In the genomic region with DNA sequence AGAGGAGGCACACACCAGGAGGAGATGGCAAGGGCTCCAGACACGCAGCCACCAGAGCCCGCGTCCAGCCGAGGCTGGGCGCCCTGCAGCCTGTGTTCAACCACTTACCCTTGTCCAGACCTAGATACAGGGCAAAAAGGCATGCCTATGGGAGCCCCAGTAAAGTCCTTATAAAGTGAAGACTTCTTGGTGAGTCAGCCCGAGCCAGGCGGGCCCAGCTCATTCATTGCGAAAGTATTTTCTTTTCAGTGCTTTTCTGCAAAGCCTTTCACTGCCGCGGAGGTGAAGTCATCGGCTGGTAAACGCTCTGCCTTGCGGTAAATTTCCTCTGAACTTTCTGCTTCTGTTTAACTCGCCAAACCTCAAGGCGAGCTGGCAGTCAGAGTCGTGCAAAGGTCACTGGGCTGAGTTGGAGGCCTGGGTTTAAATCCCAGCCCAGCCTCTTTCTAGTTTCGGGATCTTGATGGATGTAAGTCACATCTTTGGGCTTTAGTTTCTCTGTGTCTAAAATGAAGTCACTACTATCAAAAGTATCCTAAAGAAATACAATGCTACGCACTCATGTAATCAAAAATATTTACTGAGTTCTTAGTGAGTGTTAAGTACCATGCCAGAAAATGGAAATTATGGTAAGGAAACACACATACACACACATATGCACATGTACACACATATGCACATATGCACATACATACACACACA, we compare ENCODE assay signal across 1 cellular context.
TF ChIP-seq lines count a peak whose summit lies in the region.

No MANE protein-coding gene starts in this region.

TF ChIP-seq in HEK293, 187 proteins besides CTCF, POLR2A, EP300 and RAD21 (continued from another document):
- TF ChIP-seq, protein P1, sequence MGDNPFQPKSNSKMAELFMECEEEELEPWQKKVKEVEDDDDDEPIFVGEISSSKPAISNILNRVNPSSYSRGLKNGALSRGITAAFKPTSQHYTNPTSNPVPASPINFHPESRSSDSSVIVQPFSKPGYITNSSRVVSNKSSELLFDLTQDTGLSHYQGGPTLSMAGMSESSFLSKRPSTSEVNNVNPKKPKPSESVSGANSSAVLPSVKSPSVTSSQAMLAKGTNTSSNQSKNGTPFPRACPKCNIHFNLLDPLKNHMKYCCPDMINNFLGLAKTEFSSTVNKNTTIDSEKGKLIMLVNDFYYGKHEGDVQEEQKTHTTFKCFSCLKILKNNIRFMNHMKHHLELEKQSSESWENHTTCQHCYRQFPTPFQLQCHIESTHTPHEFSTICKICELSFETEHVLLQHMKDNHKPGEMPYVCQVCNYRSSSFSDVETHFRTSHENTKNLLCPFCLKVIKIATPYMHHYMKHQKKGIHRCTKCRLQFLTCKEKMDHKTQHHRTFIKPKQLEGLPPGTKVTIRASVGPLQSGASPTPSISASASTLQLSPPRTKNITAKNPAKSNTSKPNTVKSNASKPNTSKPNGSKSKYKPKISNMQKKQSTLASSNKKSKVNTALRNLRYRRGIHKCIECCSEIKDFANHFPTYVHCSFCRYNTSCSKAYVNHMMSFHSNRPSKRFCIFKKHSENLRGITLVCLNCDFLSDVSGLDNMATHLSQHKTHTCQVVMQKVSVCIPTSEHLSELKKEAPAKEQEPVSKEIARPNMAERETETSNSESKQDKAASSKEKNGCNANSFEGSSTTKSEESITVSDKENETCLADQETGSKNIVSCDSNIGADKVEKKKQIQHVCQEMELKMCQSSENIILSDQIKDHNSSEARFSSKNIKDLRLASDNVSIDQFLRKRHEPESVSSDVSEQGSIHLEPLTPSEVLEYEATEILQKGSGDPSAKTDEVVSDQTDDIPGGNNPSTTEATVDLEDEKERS (tag by site-specific recombination; IDR thresholded peaks at IDR 0.05), result no peak
- TF ChIP-seq ZNF155 (tag by site-specific recombination; IDR thresholded peaks at IDR 0.05) (no peak), ZNF701 (tag by site-specific recombination; IDR thresholded peaks at IDR 0.05) (no peak), ZNF529 (tag by site-specific recombination; IDR thresholded peaks at IDR 0.05; ENCODE audit: insufficient replicate concordance) (no peak), ZNF600 (tag by site-specific recombination; IDR thresholded peaks at IDR 0.05) (0 out of 2 replicates have a peak, but pooled peaks have one; percentile 17), ZNF777 (tag by site-specific recombination; IDR thresholded peaks at IDR 0.05; ENCODE audit: borderline replicate concordance) (no peak), ZFP69B (tag by site-specific recombination; IDR thresholded peaks at IDR 0.05) (peak; percentile 94), SP2 (tag by site-specific recombination; IDR thresholded peaks at IDR 0.05) (no peak), ZNF555 (tag by site-specific recombination; conservative IDR thresholded peaks at IDR 0.05) (no peak), ZNF623 (tag by site-specific recombination; IDR thresholded peaks at IDR 0.05) (no peak), ZFHX2 (tag by site-specific recombination; conservative IDR thresholded peaks at IDR 0.05) (no peak), OSR2 (tag by site-specific recombination; IDR thresholded peaks at IDR 0.05) (peak; percentile 78), ZNF10 (tag by site-specific recombination; IDR thresholded peaks at IDR 0.05) (peak; percentile 35; the same call in 1 of the 2 replicates), ZBTB8A (tag by site-specific recombination; IDR thresholded peaks at IDR 0.05) (no peak), ZNF366 (tag by site-specific recombination; conservative IDR thresholded peaks at IDR 0.05) (peak; percentile 63; the same call in 1 of the 2 replicates), ZNF394 (tag by site-specific recombination; IDR thresholded peaks at IDR 0.05; ENCODE audit: borderline replicate concordance) (no peak), ZNF48 (tag by site-specific recombination; IDR thresholded peaks at IDR 0.05) (no peak), ZSCAN16 (tag by site-specific recombination; IDR thresholded peaks at IDR 0.05) (no peak), KLF1 (tag by site-specific recombination; IDR thresholded peaks at IDR 0.05) (no peak), SALL2 (tag by site-specific recombination; IDR thresholded peaks at IDR 0.05; ENCODE audit: borderline replicate concordance) (no peak), ZNF670 (tag by site-specific recombination; IDR thresholded peaks at IDR 0.05; ENCODE audit: low read depth) (no peak), HOXC10 (CRISPR knock-in tag; IDR thresholded peaks at IDR 0.05) (no peak), ZNF629 (tag by site-specific recombination; IDR thresholded peaks at IDR 0.05) (peak; percentile 56), ZNF544 (tag by site-specific recombination; IDR thresholded peaks at IDR 0.05) (no peak), TRIM28 (IDR thresholded peaks at IDR 0.05; ENCODE audit: borderline replicate concordance, low read length) (peak; percentile 67)
- TF ChIP-seq, protein P2, sequence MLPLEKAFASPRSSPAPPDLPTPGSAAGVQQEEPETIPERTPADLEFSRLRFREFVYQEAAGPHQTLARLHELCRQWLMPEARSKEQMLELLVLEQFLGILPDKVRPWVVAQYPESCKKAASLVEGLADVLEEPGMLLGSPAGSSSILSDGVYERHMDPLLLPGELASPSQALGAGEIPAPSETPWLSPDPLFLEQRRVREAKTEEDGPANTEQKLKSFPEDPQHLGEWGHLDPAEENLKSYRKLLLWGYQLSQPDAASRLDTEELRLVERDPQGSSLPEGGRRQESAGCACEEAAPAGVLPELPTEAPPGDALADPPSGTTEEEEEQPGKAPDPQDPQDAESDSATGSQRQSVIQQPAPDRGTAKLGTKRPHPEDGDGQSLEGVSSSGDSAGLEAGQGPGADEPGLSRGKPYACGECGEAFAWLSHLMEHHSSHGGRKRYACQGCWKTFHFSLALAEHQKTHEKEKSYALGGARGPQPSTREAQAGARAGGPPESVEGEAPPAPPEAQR (tag by site-specific recombination; IDR thresholded peaks at IDR 0.05), result no peak
- TF ChIP-seq, protein P3, sequence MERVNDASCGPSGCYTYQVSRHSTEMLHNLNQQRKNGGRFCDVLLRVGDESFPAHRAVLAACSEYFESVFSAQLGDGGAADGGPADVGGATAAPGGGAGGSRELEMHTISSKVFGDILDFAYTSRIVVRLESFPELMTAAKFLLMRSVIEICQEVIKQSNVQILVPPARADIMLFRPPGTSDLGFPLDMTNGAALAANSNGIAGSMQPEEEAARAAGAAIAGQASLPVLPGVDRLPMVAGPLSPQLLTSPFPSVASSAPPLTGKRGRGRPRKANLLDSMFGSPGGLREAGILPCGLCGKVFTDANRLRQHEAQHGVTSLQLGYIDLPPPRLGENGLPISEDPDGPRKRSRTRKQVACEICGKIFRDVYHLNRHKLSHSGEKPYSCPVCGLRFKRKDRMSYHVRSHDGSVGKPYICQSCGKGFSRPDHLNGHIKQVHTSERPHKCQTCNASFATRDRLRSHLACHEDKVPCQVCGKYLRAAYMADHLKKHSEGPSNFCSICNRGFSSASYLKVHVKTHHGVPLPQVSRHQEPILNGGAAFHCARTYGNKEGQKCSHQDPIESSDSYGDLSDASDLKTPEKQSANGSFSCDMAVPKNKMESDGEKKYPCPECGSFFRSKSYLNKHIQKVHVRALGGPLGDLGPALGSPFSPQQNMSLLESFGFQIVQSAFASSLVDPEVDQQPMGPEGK (tag by site-specific recombination; IDR thresholded peaks at IDR 0.05), result no peak
- TF ChIP-seq, protein P4, sequence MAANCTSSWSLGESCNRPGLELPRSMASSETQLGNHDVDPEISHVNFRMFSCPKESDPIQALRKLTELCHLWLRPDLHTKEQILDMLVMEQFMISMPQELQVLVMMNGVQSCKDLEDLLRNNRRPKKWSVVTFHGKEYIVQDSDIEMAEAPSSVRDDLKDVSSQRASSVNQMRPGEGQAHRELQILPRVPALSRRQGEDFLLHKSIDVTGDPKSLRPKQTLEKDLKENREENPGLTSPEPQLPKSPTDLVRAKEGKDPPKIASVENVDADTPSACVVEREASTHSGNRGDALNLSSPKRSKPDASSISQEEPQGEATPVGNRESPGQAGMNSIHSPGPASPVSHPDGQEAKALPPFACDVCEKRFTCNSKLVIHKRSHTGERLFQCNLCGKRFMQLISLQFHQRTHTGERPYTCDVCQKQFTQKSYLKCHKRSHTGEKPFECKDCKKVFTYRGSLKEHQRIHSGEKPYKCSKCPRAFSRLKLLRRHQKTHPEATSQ (tag by site-specific recombination; IDR thresholded peaks at IDR 0.05), result no peak
- TF ChIP-seq, protein P5, sequence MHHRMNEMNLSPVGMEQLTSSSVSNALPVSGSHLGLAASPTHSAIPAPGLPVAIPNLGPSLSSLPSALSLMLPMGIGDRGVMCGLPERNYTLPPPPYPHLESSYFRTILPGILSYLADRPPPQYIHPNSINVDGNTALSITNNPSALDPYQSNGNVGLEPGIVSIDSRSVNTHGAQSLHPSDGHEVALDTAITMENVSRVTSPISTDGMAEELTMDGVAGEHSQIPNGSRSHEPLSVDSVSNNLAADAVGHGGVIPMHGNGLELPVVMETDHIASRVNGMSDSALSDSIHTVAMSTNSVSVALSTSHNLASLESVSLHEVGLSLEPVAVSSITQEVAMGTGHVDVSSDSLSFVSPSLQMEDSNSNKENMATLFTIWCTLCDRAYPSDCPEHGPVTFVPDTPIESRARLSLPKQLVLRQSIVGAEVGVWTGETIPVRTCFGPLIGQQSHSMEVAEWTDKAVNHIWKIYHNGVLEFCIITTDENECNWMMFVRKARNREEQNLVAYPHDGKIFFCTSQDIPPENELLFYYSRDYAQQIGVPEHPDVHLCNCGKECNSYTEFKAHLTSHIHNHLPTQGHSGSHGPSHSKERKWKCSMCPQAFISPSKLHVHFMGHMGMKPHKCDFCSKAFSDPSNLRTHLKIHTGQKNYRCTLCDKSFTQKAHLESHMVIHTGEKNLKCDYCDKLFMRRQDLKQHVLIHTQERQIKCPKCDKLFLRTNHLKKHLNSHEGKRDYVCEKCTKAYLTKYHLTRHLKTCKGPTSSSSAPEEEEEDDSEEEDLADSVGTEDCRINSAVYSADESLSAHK (tag by site-specific recombination; IDR thresholded peaks at IDR 0.05), result no peak
- TF ChIP-seq, protein P6, sequence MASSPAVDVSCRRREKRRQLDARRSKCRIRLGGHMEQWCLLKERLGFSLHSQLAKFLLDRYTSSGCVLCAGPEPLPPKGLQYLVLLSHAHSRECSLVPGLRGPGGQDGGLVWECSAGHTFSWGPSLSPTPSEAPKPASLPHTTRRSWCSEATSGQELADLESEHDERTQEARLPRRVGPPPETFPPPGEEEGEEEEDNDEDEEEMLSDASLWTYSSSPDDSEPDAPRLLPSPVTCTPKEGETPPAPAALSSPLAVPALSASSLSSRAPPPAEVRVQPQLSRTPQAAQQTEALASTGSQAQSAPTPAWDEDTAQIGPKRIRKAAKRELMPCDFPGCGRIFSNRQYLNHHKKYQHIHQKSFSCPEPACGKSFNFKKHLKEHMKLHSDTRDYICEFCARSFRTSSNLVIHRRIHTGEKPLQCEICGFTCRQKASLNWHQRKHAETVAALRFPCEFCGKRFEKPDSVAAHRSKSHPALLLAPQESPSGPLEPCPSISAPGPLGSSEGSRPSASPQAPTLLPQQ (tag by site-specific recombination; IDR thresholded peaks at IDR 0.05), result peak; percentile 94
- TF ChIP-seq, protein P7, sequence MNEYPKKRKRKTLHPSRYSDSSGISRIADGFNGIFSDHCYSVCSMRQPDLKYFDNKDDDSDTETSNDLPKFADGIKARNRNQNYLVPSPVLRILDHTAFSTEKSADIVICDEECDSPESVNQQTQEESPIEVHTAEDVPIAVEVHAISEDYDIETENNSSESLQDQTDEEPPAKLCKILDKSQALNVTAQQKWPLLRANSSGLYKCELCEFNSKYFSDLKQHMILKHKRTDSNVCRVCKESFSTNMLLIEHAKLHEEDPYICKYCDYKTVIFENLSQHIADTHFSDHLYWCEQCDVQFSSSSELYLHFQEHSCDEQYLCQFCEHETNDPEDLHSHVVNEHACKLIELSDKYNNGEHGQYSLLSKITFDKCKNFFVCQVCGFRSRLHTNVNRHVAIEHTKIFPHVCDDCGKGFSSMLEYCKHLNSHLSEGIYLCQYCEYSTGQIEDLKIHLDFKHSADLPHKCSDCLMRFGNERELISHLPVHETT (tag by site-specific recombination; IDR thresholded peaks at IDR 0.05), result no peak
TF ChIP-seq in HEK293: peak in this region for 18.
